ENCODE assay signal across 1 cellular context in the genomic region with DNA sequence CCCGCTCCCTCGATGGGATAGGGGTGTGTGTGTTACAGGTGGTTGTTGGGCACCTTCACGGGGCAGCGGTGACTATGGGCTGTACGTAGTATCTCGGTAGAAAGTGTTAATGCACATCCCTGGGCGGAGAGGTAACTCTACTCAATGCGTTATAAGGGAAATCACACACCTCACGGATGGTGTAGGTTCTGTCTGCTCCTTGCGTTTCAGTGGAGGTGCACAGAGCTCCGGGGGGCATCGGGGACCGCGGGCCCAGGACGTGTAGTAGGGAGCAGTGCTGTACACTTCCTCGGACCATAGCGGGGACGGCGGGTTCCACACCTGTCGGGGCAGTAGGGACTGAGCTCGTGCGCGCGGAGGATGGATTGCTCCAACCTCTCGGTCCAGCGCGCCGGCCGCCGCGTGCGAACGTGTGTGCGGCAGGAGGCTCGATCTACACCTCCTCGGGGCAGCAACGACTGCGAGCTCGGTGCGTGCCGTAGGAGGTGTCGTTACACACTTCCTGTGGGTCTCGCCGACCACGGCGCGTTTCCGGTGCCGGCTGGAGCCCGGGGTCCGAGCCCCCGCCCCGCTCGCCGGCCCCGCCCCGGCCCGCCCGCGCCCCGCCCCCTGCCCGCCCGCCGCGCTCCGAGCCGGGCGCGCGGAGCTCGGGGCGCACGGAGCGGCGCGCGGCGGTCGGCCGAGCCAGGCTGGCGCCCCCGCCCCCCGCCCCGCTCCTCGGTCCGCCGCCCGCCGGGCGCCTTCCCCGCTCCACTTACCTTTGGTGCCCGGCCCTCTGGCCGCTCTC.
TF ChIP-seq lines count a peak whose summit lies in the region.

A gene with protein sequence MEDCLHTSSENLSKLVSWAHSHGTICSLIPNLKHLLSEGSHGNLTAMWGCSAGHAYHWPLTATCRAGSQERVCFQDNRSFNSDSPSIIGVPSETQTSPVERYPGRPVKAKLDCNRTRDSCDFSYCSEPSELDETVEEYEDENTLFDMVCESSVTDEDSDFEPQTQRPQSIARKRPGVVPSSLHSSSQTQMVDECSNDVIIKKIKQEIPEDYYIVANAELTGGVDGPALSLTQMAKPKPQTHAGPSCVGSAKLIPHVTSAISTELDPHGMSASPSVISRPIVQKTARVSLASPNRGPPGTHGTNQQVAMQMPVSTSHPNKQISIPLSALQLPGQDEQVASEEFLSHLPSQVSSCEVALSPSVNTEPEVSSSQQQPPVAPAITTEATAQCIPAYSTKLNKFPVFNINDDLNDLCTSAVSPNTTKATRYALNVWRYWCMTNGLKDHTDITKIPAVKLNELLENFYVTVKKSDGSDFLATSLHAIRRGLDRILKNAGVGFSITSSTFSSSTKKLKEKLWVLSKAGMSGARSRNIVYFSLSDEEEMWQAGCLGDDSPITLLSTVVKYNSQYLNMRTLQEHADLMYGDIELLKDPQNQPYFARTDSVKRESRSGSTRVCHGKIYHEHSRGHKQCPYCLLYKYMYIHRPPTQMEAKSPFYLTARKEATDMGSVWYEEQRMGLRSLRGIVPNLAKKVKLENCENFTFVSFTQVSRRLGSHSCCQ (plus strand): TSS at position 607 of the 787 bp plus-strand sequence. CDS start 87,254 bp downstream, outside the sequence.

TF ChIP-seq in K562, 482 proteins besides CTCF, POLR2A, EP300 and RAD21 (continued from another document and continues in another):
- TF ChIP-seq ZNF134 (CRISPR knock-in tag; conservative IDR thresholded peaks at IDR 0.05) (no peak), ZNF668 (CRISPR knock-in tag; IDR thresholded peaks at IDR 0.05) (no peak), KLF10 (CRISPR knock-in tag; IDR thresholded peaks at IDR 0.05) (no peak), ZNF75A (CRISPR knock-in tag; IDR thresholded peaks at IDR 0.05) (no peak), RCOR1 (IDR thresholded peaks at IDR 0.05; ENCODE audit: borderline replicate concordance in 1 of 2, low read depth in 2 of 2, low read length in 2 of 2) (no peak), CREM (IDR thresholded peaks at IDR 0.05; ENCODE audit: low read depth) (peak; percentile 90), SMC3 (conservative IDR thresholded peaks at IDR 0.05; ENCODE audit: insufficient read depth, low read depth, low read length) (no peak), ZNF253 (CRISPR knock-in tag; conservative IDR thresholded peaks at IDR 0.05) (no peak), ZFPM2 (CRISPR knock-in tag; IDR thresholded peaks at IDR 0.05) (0 out of 2 replicates have a peak, but pooled peaks have one; percentile 69), ELF4 (CRISPR knock-in tag; IDR thresholded peaks at IDR 0.05) (0 out of 2 replicates have a peak, but pooled peaks have one; percentile 69), DIDO1 (tag; IDR thresholded peaks at IDR 0.05; ENCODE audit: low read depth) (no peak), MAZ (CRISPR knock-in tag; conservative IDR thresholded peaks at IDR 0.05 in 1 of 2, IDR thresholded peaks at IDR 0.05 in 1 of 2) (peak; percentile 63 to 83; a peak in 3 of 4 replicates), DNMT1 (IDR thresholded peaks at IDR 0.05) (no peak), MBD2 (IDR thresholded peaks at IDR 0.05; ENCODE audit: borderline replicate concordance, low read depth) (peak; percentile 66; the same call in 1 of the 2 replicates), ZNF445 (CRISPR knock-in tag; IDR thresholded peaks at IDR 0.05; ENCODE audit: low read depth) (no peak), ILF3 (IDR thresholded peaks at IDR 0.05; ENCODE audit: borderline replicate concordance) (no peak), TAF7 (tag; IDR thresholded peaks at IDR 0.05) (peak; percentile 75), CHD4 (IDR thresholded peaks at IDR 0.05; ENCODE audit: insufficient read depth, insufficient replicate concordance, low read depth, low read length, poor library complexity, severe bottlenecking) (no peak), CBX3 (IDR thresholded peaks at IDR 0.05; ENCODE audit: borderline replicate concordance in 1 of 2, low read length in 2 of 2) (peak in 1 of 2 experiments; percentile 94; a peak in 1 of 3 replicates), SAFB2 (IDR thresholded peaks at IDR 0.05; ENCODE audit: borderline replicate concordance, low read depth, low read length, severe bottlenecking) (no peak), POLR3G (IDR thresholded peaks at IDR 0.05; ENCODE audit: extremely low read depth, insufficient read length, insufficient replicate concordance) (no peak), GTF2E2 (tag; IDR thresholded peaks at IDR 0.05) (no peak), CREBBP (IDR thresholded peaks at IDR 0.05; ENCODE audit: low read depth, low read length) (no peak), ZNF217 (CRISPR knock-in tag; IDR thresholded peaks at IDR 0.05) (peak; percentile 85; the same call in 1 of the 2 replicates), TAF15 (IDR thresholded peaks at IDR 0.05; ENCODE audit: low read depth, low read length) (no peak), ZNF24 (IDR thresholded peaks at IDR 0.05) (peak; percentile 50; the same call in 1 of the 2 replicates), MTF1 (CRISPR knock-in tag; IDR thresholded peaks at IDR 0.05; ENCODE audit: borderline replicate concordance) (peak; percentile 57; the same call in 1 of the 2 replicates), HCFC1 (IDR thresholded peaks at IDR 0.05; ENCODE audit: low read depth, low read length) (peak; percentile 48), EP400 (IDR thresholded peaks at IDR 0.05) (peak; percentile 93)
- TF ChIP-seq, protein P1, sequence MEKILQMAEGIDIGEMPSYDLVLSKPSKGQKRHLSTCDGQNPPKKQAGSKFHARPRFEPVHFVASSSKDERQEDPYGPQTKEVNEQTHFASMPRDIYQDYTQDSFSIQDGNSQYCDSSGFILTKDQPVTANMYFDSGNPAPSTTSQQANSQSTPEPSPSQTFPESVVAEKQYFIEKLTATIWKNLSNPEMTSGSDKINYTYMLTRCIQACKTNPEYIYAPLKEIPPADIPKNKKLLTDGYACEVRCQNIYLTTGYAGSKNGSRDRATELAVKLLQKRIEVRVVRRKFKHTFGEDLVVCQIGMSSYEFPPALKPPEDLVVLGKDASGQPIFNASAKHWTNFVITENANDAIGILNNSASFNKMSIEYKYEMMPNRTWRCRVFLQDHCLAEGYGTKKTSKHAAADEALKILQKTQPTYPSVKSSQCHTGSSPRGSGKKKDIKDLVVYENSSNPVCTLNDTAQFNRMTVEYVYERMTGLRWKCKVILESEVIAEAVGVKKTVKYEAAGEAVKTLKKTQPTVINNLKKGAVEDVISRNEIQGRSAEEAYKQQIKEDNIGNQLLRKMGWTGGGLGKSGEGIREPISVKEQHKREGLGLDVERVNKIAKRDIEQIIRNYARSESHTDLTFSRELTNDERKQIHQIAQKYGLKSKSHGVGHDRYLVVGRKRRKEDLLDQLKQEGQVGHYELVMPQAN (IDR thresholded peaks at IDR 0.05; ENCODE audit: borderline replicate concordance), result peak; percentile 86
- TF ChIP-seq, protein P2, sequence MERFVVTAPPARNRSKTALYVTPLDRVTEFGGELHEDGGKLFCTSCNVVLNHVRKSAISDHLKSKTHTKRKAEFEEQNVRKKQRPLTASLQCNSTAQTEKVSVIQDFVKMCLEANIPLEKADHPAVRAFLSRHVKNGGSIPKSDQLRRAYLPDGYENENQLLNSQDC (CRISPR knock-in tag; IDR thresholded peaks at IDR 0.05), result 0 out of 2 replicates have a peak, but pooled peaks have one; percentile 25
- TF ChIP-seq, protein P3, sequence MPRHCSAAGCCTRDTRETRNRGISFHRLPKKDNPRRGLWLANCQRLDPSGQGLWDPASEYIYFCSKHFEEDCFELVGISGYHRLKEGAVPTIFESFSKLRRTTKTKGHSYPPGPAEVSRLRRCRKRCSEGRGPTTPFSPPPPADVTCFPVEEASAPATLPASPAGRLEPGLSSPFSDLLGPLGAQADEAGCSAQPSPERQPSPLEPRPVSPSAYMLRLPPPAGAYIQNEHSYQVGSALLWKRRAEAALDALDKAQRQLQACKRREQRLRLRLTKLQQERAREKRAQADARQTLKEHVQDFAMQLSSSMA (CRISPR knock-in tag; IDR thresholded peaks at IDR 0.05), result 0 out of 2 replicates have a peak, but pooled peaks have one; percentile 59
- TF ChIP-seq, protein P4, sequence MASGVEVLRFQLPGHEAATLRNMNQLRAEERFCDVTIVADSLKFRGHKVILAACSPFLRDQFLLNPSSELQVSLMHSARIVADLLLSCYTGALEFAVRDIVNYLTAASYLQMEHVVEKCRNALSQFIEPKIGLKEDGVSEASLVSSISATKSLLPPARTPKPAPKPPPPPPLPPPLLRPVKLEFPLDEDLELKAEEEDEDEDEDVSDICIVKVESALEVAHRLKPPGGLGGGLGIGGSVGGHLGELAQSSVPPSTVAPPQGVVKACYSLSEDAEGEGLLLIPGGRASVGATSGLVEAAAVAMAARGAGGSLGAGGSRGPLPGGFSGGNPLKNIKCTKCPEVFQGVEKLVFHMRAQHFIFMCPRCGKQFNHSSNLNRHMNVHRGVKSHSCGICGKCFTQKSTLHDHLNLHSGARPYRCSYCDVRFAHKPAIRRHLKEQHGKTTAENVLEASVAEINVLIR (CRISPR knock-in tag; IDR thresholded peaks at IDR 0.05), result peak; percentile 58
- TF ChIP-seq, protein P5, sequence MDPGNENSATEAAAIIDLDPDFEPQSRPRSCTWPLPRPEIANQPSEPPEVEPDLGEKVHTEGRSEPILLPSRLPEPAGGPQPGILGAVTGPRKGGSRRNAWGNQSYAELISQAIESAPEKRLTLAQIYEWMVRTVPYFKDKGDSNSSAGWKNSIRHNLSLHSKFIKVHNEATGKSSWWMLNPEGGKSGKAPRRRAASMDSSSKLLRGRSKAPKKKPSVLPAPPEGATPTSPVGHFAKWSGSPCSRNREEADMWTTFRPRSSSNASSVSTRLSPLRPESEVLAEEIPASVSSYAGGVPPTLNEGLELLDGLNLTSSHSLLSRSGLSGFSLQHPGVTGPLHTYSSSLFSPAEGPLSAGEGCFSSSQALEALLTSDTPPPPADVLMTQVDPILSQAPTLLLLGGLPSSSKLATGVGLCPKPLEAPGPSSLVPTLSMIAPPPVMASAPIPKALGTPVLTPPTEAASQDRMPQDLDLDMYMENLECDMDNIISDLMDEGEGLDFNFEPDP (CRISPR knock-in tag; IDR thresholded peaks at IDR 0.05), result no peak
- TF ChIP-seq, protein P6, sequence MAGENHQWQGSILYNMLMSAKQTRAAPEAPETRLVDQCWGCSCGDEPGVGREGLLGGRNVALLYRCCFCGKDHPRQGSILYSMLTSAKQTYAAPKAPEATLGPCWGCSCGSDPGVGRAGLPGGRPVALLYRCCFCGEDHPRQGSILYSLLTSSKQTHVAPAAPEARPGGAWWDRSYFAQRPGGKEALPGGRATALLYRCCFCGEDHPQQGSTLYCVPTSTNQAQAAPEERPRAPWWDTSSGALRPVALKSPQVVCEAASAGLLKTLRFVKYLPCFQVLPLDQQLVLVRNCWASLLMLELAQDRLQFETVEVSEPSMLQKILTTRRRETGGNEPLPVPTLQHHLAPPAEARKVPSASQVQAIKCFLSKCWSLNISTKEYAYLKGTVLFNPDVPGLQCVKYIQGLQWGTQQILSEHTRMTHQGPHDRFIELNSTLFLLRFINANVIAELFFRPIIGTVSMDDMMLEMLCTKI (IDR thresholded peaks at IDR 0.05; ENCODE audit: partially characterized antibody), result no peak
- TF ChIP-seq, protein P7, sequence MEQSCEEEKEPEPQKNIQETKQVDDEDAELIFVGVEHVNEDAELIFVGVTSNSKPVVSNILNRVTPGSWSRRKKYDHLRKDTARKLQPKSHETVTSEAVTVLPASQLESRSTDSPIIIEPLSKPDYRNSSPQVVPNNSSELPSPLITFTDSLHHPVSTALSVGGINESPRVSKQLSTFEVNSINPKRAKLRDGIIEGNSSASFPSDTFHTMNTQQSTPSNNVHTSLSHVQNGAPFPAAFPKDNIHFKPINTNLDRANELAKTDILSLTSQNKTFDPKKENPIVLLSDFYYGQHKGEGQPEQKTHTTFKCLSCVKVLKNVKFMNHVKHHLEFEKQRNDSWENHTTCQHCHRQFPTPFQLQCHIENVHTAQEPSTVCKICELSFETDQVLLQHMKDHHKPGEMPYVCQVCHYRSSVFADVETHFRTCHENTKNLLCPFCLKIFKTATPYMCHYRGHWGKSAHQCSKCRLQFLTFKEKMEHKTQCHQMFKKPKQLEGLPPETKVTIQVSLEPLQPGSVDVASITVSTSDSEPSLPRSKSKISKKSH (CRISPR knock-in tag; IDR thresholded peaks at IDR 0.05), result no peak
- TF ChIP-seq, protein P8, sequence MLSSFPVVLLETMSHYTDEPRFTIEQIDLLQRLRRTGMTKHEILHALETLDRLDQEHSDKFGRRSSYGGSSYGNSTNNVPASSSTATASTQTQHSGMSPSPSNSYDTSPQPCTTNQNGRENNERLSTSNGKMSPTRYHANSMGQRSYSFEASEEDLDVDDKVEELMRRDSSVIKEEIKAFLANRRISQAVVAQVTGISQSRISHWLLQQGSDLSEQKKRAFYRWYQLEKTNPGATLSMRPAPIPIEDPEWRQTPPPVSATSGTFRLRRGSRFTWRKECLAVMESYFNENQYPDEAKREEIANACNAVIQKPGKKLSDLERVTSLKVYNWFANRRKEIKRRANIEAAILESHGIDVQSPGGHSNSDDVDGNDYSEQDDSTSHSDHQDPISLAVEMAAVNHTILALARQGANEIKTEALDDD (IDR thresholded peaks at IDR 0.05), result no peak
- TF ChIP-seq, protein P9, sequence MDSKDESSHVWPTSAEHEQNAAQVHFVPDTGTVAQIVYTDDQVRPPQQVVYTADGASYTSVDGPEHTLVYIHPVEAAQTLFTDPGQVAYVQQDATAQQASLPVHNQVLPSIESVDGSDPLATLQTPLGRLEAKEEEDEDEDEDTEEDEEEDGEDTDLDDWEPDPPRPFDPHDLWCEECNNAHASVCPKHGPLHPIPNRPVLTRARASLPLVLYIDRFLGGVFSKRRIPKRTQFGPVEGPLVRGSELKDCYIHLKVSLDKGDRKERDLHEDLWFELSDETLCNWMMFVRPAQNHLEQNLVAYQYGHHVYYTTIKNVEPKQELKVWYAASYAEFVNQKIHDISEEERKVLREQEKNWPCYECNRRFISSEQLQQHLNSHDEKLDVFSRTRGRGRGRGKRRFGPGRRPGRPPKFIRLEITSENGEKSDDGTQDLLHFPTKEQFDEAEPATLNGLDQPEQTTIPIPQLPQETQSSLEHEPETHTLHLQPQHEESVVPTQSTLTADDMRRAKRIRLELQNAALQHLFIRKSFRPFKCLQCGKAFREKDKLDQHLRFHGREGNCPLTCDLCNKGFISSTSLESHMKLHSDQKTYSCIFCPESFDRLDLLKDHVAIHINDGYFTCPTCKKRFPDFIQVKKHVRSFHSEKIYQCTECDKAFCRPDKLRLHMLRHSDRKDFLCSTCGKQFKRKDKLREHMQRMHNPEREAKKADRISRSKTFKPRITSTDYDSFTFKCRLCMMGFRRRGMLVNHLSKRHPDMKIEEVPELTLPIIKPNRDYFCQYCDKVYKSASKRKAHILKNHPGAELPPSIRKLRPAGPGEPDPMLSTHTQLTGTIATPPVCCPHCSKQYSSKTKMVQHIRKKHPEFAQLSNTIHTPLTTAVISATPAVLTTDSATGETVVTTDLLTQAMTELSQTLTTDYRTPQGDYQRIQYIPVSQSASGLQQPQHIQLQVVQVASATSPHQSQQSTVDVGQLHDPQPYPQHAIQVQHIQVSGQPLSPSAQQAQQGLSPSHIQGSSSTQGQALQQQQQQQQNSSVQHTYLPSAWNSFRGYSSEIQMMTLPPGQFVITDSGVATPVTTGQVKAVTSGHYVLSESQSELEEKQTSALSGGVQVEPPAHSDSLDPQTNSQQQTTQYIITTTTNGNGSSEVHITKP (IDR thresholded peaks at IDR 0.05; ENCODE audit: partially characterized antibody), result no peak
- TF ChIP-seq, protein P10, sequence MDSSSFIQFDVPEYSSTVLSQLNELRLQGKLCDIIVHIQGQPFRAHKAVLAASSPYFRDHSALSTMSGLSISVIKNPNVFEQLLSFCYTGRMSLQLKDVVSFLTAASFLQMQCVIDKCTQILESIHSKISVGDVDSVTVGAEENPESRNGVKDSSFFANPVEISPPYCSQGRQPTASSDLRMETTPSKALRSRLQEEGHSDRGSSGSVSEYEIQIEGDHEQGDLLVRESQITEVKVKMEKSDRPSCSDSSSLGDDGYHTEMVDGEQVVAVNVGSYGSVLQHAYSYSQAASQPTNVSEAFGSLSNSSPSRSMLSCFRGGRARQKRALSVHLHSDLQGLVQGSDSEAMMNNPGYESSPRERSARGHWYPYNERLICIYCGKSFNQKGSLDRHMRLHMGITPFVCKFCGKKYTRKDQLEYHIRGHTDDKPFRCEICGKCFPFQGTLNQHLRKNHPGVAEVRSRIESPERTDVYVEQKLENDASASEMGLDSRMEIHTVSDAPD (CRISPR knock-in tag; IDR thresholded peaks at IDR 0.05), result no peak
